ENCODE assay signal across 19 cellular contexts in the genomic region with DNA sequence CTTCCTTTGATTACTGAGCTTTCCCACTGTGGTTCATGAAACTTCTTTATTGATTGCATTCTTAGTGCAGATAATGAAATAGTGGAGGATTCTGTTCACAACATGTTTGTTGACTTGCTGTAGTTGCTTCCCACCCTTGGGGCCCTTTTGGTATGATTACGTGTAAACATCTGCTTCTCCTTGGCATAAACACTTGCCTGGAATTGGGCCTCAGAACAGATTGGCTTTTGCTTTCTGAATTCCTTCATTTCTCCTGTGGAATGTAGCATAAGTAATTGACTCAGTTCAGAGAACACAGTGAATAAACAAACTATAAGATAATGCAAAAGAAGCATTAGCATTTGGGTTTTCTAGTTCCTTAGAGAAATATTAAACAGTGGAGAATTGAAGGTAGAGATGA. TPM values are rescaled to one million over a fixed set of nuclear protein-coding genes. Genes with fewer than 3 reads are reported as not detected.
DNase-seq lines count a peak whose midpoint lies in the region; ATAC-seq and TF ChIP-seq lines count a peak whose summit lies in the region.
"Had no signal": no experiment of that assay in that cellular context is flagged by ENCODE, and none has a peak within 500 bp of the region (broad histone marks: within the 10 kb centered on the region; RNA-seq: fewer than 3 reads in every experiment).

No MANE protein-coding gene starts in this region.

- peaks cover 20 to 70% of the 10 kb centered on the region in 2 experiments for H3K79me1 ChIP-seq in IMR-90 (ENCODE audit: low read depth in 1 of 2, low read length in 2 of 2)

- no TSS peak for BruUV-seq in IMR-90 (replicated peaks; lab: Mats Ljungman, UMichigan)

- POLR2A ChIA-PET in IMR-90 (lab: Charles Lee; ENCODE audit: unreplicated experiment), result no interaction called here

- H2AFZ ChIP-seq in IMR-90 (replicated peaks; ENCODE audit: low read length, poor library complexity), result no peak overlapping the region

- H3K4me3 ChIP-seq in IMR-90 (ENCODE audit: insufficient read depth, low read depth, low read length), result no peak overlapping the region
- no peak overlapping the region for H3K4me3 ChIP-seq in SJCRH30
- H3K4me3 ChIP-seq: dorsolateral prefrontal cortex had no signal

- ATAC-seq in IMR-90 (ENCODE audit: low read depth) (peak; percentile 83), sciatic nerve (peak; percentile 35), HG02763 (IDR thresholded peaks at IDR 0.05; ENCODE audit: unreplicated experiment) (no peak), HG02623 (IDR thresholded peaks at IDR 0.05; ENCODE audit: unreplicated experiment) (no peak)
- ATAC-seq: T-cell had no signal

- no peak overlapping the region for H3K56ac ChIP-seq in IMR-90 (ENCODE audit: extremely low read depth, insufficient read depth, low read length)

- H4K5ac ChIP-seq in IMR-90 (ENCODE audit: low read depth, low read length), result no peak overlapping the region

- no peak overlapping the region for H3K14ac ChIP-seq in IMR-90 (replicated peaks; ENCODE audit: low read depth, low read length)

- H4K20me1 ChIP-seq in IMR-90 (ENCODE audit: insufficient read depth, low read length), result peaks cover 15% of the 10 kb centered on the region; the same call in 1 of the 2 replicates

- H2BK120ac ChIP-seq in IMR-90 (ENCODE audit: low read depth, low read length), result no peak overlapping the region

- no peak overlapping the region for H2AK9ac ChIP-seq in IMR-90 (replicated peaks; ENCODE audit: low read depth, low read length, poor library complexity)

- DNase-seq in AG08395 (ENCODE audit: low spot score) (peak; percentile 49), IMR-90 (peak; percentile 82), fibroblast of gingiva (ENCODE audit: low read depth) (peak; percentile 93), sciatic nerve (ENCODE audit: low spot score) (no peak), SJCRH30 (no peak), T-helper 9 cell (no peak)
- DNase-seq: activated CD4-positive, alpha-beta T cell treated with anti-CD3 and anti-CD28 coated beads, Interleukin-2, amount 50 U/mL, for 1 hour; DMS153; dorsolateral prefrontal cortex; GF-D8; MM.1S; NCI-H146; SHP77 treated with DMSO at 0.1 percent for 48 hours; stimulated activated CD8-positive, alpha-beta memory T cell treated with anti-CD3 and anti-CD28 coated beads, Interleukin-4, amount 100 ng/mL, for 48 hours; substantia nigra; T-cell had no signal

- WGBS in IMR-90 (ENCODE audit: extremely low coverage in 2 of 2, insufficient read length in 1 of 2), 2 experiments, result no CpG with 5 or more reads among the region's 1 CpG

- H3K18ac ChIP-seq in IMR-90 (ENCODE audit: low read depth, low read length), result no peak overlapping the region

- no peak overlapping the region for H4K91ac ChIP-seq in IMR-90 (ENCODE audit: insufficient read depth, low read depth, low read length)

- dilution Hi-C loops in IMR-90 (cut with HindIII; ENCODE audit: low sequenced_read_pairs, unreplicated experiment), result no loop called here

- H4K8ac ChIP-seq in IMR-90 (ENCODE audit: low read depth in 2 of 2, low read length in 2 of 2), result no peak overlapping the region; a peak in 1 of 4 replicates

- peaks cover 24% of the 10 kb centered on the region for H3K9me1 ChIP-seq in IMR-90 (ENCODE audit: insufficient read depth, low read length)

- peak overlapping the region; percentile 48 for H2BK5ac ChIP-seq in IMR-90 (ENCODE audit: low read depth, low read length, poor library complexity, severe bottlenecking)

- H3K4ac ChIP-seq in IMR-90 (ENCODE audit: low read depth, low read length), result no peak overlapping the region

- no peak for TF ChIP-seq RAD21 in IMR-90 (IDR thresholded peaks at IDR 0.05; ENCODE audit: low read length)

- H3K9ac ChIP-seq in IMR-90 (ENCODE audit: low read depth, low read length), result no peak overlapping the region

- peaks cover 58% of the 10 kb centered on the region for H3K36me3 ChIP-seq in IMR-90 (ENCODE audit: control insufficient read depth, insufficient read depth, low read length)
- peaks cover 72% of the 10 kb centered on the region for H3K36me3 ChIP-seq in SJCRH30

- H3K27ac ChIP-seq in IMR-90 (ENCODE audit: insufficient read depth, low read length) (no peak overlapping the region), SJCRH30 (no peak overlapping the region)
- H3K27ac ChIP-seq: dorsolateral prefrontal cortex had no signal

- H3K4me1 ChIP-seq in IMR-90 (ENCODE audit: control insufficient read depth, insufficient read depth, low read length) (peaks cover 10% of the 10 kb centered on the region), SJCRH30 (no peaks in the 10 kb centered on the region)

- no peak overlapping the region for H3K23ac ChIP-seq in IMR-90 (ENCODE audit: low read depth, low read length)

- no peak for TF ChIP-seq POLR2A in IMR-90 (IDR thresholded peaks at IDR 0.05; ENCODE audit: low read depth, low read length)

- CTCF ChIA-PET in IMR-90 (lab: Yijun Ruan, JAX), result interaction anchor here (1.0 to 1.1 kb wide), 2 partner anchors 11 to 164 kb away, joined by 4 read pairs; no protein-coding TSS in a partner anchor

- no peak overlapping the region for H2BK15ac ChIP-seq in IMR-90 (ENCODE audit: low read depth, low read length)

- intact Hi-C loops in IMR-90 (cut with micrococcal nuclease) (loop anchor here (1.0 to 10.0 kb wide), 4 partner anchors 102 to 242 kb away; no protein-coding TSS in a partner anchor), sciatic nerve (cut with DNase I) (no loop called here)

- no peak overlapping the region for H2AK5ac ChIP-seq in IMR-90 (ENCODE audit: low read depth, low read length)

- H2BK20ac ChIP-seq in IMR-90 (ENCODE audit: low read depth, low read length), result no peak overlapping the region

- in situ Hi-C loops in IMR-90 (cut with MboI; ENCODE audit: low sequenced_read_pairs), result no loop called here

- no peaks in the 10 kb centered on the region for H3K9me3 ChIP-seq in IMR-90 (ENCODE audit: control insufficient read depth, insufficient read depth, low read length)
- no peaks in the 10 kb centered on the region for H3K9me3 ChIP-seq in SJCRH30 (replicated peaks)

- H3K27me3 ChIP-seq in IMR-90 (ENCODE audit: control insufficient read depth, insufficient read depth, low read length), result no peaks in the 10 kb centered on the region
- H3K27me3 ChIP-seq in SJCRH30, result no peaks in the 10 kb centered on the region
- H3K27me3 ChIP-seq: dorsolateral prefrontal cortex had no signal

- no peak overlapping the region; the same call in 1 of the 2 replicates for H3K4me2 ChIP-seq in IMR-90 (ENCODE audit: low read depth, low read length)

- no peak for TF ChIP-seq CTCF in IMR-90 (conservative IDR thresholded peaks at IDR 0.05; ENCODE audit: low read depth, low read length)

TF ChIP-seq in IMR-90, 13 proteins besides CTCF, POLR2A, EP300 and RAD21:
- TF ChIP-seq MAZ (IDR thresholded peaks at IDR 0.05; ENCODE audit: borderline replicate concordance, low read depth, low read length), result no peak
- TF ChIP-seq CHD1 (IDR thresholded peaks at IDR 0.05; ENCODE audit: low read depth, low read length), result no peak
- TF ChIP-seq NFE2L2 (IDR thresholded peaks at IDR 0.05; ENCODE audit: low read depth, low read length), result no peak
- no peak for TF ChIP-seq RCOR1 (IDR thresholded peaks at IDR 0.05; ENCODE audit: insufficient replicate concordance, low read length)
- peak; percentile 33; the same call in 1 of the 2 replicates for TF ChIP-seq BHLHE40 (IDR thresholded peaks at IDR 0.05; ENCODE audit: low read depth, low read length)
- no peak for TF ChIP-seq MXI1 (IDR thresholded peaks at IDR 0.05; ENCODE audit: borderline replicate concordance, low read depth, low read length)
- TF ChIP-seq, protein P1, sequence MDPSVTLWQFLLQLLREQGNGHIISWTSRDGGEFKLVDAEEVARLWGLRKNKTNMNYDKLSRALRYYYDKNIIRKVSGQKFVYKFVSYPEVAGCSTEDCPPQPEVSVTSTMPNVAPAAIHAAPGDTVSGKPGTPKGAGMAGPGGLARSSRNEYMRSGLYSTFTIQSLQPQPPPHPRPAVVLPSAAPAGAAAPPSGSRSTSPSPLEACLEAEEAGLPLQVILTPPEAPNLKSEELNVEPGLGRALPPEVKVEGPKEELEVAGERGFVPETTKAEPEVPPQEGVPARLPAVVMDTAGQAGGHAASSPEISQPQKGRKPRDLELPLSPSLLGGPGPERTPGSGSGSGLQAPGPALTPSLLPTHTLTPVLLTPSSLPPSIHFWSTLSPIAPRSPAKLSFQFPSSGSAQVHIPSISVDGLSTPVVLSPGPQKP (IDR thresholded peaks at IDR 0.05; ENCODE audit: borderline replicate concordance, low read depth, low read length), result no peak
- TF ChIP-seq FOS (IDR thresholded peaks at IDR 0.05; ENCODE audit: low read depth, low read length), result no peak

RNA-seq across cellular contexts. Expression of gene LAMC2, which starts 59.5 kb away (rescaled TPM):
- total RNA-seq in IMR-90 (2012; rRNA removed), result 2.2 and 2.3 TPM in 2 replicates
- 2.6 and 2.8 TPM in 2 replicates for polyA plus RNA-seq in IMR-90 (2012; rRNA removed)
- polyA plus RNA-seq in IMR-90 (2012; cell fraction: cytosol; rRNA removed), result 1.4 TPM in 2 replicates
- polyA plus RNA-seq in IMR-90 (2012; cell fraction: nucleus; rRNA removed; ENCODE audit: low replicate concordance), result 1.1 and 2.6 TPM in 2 replicates
- 3.4 TPM for total RNA-seq in sciatic nerve
- 0.05 and 0.08 TPM in 2 replicates for total RNA-seq in SJCRH30 (2014; rRNA removed; shearing (Covaris generic))
- polyA plus RNA-seq: IgD-negative memory B cell had no signal

Comparison
In these comparisons a context has a peak if more than half of its experiments do, and no peak if none do; other contexts are left out.
1. DNase-seq: peak in AG08395 (single experiment), IMR-90 (single experiment) and fibroblast of gingiva (single experiment); none in sciatic nerve (single experiment), SJCRH30 (0 of 2) and T-helper 9 cell (single experiment).
2. ATAC-seq: peak in IMR-90 (single experiment) and sciatic nerve (single experiment); none in HG02763 (single experiment) and HG02623 (single experiment).